In the genomic region with DNA sequence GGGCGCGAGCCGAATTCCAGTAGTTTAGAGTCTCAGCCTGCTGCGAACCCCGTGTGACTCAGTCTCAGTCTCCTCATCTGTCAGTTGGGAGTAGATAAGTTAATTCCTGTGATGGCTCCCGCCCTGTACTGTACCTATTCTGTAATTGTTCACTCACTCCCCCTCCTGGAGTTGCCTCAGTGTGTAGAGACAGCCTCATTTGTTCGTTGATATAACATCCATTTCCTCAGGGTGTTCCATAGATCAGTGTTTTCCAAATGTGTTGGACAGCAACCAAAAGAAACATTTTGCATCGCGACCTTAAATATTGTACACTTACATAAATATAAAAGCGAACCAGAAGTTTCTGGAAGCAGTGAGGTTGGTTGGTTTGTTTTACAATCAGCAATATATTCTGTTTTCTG, we compare ENCODE assay signal across 8 cellular contexts. TPM values are rescaled to one million over a fixed set of nuclear protein-coding genes. Genes with fewer than 3 reads are reported as not detected.
A peak's percentile ranks its signal among the peaks of the same experiment; 100 is the strongest.
DNase-seq lines count a peak whose midpoint lies in the region; ATAC-seq and TF ChIP-seq lines count a peak whose summit lies in the region.

No MANE protein-coding gene starts in this region.

- peak overlapping the region; percentile 100 for H3K27ac Mint-ChIP-seq in activated T-helper 1 cell treated with anti-CD3 and anti-CD28 coated beads, Interleukin-12 subunit alpha, Interleukin-12 subunit beta, Interleukin-2, Interleukin-4 antibody, amounts not matched to agents 30 ng/mL and 10 ng/mL and 1 ng/mL, durations not matched to agents 14 hours and 24 hours and 36 hours

- no peak for ATAC-seq in HG03196 (IDR thresholded peaks at IDR 0.05; ENCODE audit: unreplicated experiment)
- no peak for ATAC-seq in GM19023 (IDR thresholded peaks at IDR 0.05; ENCODE audit: unreplicated experiment)

- peaks cover 28% of the 10 kb centered on the region for H3K36me3 Mint-ChIP-seq in activated T-helper 1 cell treated with anti-CD3 and anti-CD28 coated beads, Interleukin-12 subunit alpha, Interleukin-12 subunit beta, Interleukin-2, Interleukin-4 antibody, amounts not matched to agents 30 ng/mL and 10 ng/mL and 1 ng/mL, durations not matched to agents 14 hours and 24 hours and 36 hours (ENCODE audit: low read depth)

- intact Hi-C loops in activated T-helper 1 cell treated with anti-CD3 and anti-CD28 coated beads, Interleukin-12 subunit alpha, Interleukin-12 subunit beta, Interleukin-2, Interleukin-4 antibody, amounts not matched to agents 30 ng/mL and 10 ng/mL and 1 ng/mL, durations not matched to agents 14 hours and 24 hours and 36 hours (cut with micrococcal nuclease) = loop anchor here (1.0 to 5.0 kb wide), 12 partner anchors 15 to 758 kb away; partner anchors contain the start of genes APTX, B4GALT1, BAG1 and DNAJA1
- intact Hi-C loops in stomach (cut with DNase I; ENCODE audit: low total_unique reads) = no loop called here

- WGBS in stomach, 5 donors = 5 to 15% (median 9%) methylated on average over 8 to 10 of the region's 10 CpGs

- TF ChIP-seq CTCF in stomach (IDR thresholded peaks at IDR 0.05) = no peak

- H3K4me3 ChIP-seq in iPS-15b (ENCODE audit: low read depth, low read length) = peak overlapping the region; percentile 100
- H3K4me3 ChIP-seq in stomach = peak overlapping the region; percentile 61 to 84 (median 76)

- H3K27ac ChIP-seq in stomach = peak overlapping the region; percentile 93 to 99 (median 98)

- H3K4me3 Mint-ChIP-seq in activated T-helper 1 cell treated with anti-CD3 and anti-CD28 coated beads, Interleukin-12 subunit alpha, Interleukin-12 subunit beta, Interleukin-2, Interleukin-4 antibody, amounts not matched to agents 30 ng/mL and 10 ng/mL and 1 ng/mL, durations not matched to agents 14 hours and 24 hours and 36 hours = peak overlapping the region; percentile 93

- H3K9ac ChIP-seq in iPS-15b (ENCODE audit: low read depth, low read length) = peak overlapping the region; percentile 95

- H3K9me3 ChIP-seq in iPS-15b (ENCODE audit: control insufficient read depth, insufficient read depth, low read length) (no peaks in the 10 kb centered on the region), stomach (no peaks in the 10 kb centered on the region)

- no peak for TF ChIP-seq EP300 in stomach (IDR thresholded peaks at IDR 0.05)

- DNase-seq in stimulated activated CD4-positive, alpha-beta T cell treated with anti-CD3 and anti-CD28 coated beads, Interleukin-2, amount 100 ng/mL, for 4 hours (ENCODE audit: low read depth) = peak; percentile 68
- DNase-seq in stimulated activated CD4-positive, alpha-beta T cell treated with anti-CD3 and anti-CD28 coated beads, Interleukin-1b, Interleukin-23, amount 100 ng/mL, for 48 hours = no peak
- no peak for DNase-seq in activated T-helper 1 cell treated with anti-CD3 and anti-CD28 coated beads, Interleukin-12 subunit alpha, Interleukin-12 subunit beta, Interleukin-2, Interleukin-4 antibody, amounts not matched to agents 30 ng/mL and 10 ng/mL and 1 ng/mL, durations not matched to agents 14 hours and 24 hours and 36 hours (ENCODE audit: low spot score)
- DNase-seq in stomach (no peak), NCI-H524 (lab: John Stamatoyannopoulos, UW) (no peak)

- no peaks in the 10 kb centered on the region for H3K9me3 Mint-ChIP-seq in activated T-helper 1 cell treated with anti-CD3 and anti-CD28 coated beads, Interleukin-12 subunit alpha, Interleukin-12 subunit beta, Interleukin-2, Interleukin-4 antibody, amounts not matched to agents 30 ng/mL and 10 ng/mL and 1 ng/mL, durations not matched to agents 14 hours and 24 hours and 36 hours

- H3K27me3 ChIP-seq in iPS-15b (ENCODE audit: control insufficient read depth, insufficient read depth, low read length) (no peaks in the 10 kb centered on the region), stomach (no peaks in the 10 kb centered on the region)

- TF ChIP-seq POLR2A in stomach (IDR thresholded peaks at IDR 0.05) = no peak

- no peaks in the 10 kb centered on the region for H3K27me3 Mint-ChIP-seq in activated T-helper 1 cell treated with anti-CD3 and anti-CD28 coated beads, Interleukin-12 subunit alpha, Interleukin-12 subunit beta, Interleukin-2, Interleukin-4 antibody, amounts not matched to agents 30 ng/mL and 10 ng/mL and 1 ng/mL, durations not matched to agents 14 hours and 24 hours and 36 hours (ENCODE audit: insufficient read depth)

- H3K4me1 ChIP-seq in iPS-15b (ENCODE audit: control insufficient read depth, insufficient read depth, low read length) (no peaks in the 10 kb centered on the region), stomach (peaks cover 32 to 81% (median 65%) of the 10 kb centered on the region in 4 donors)

- peaks cover 59% of the 10 kb centered on the region for H3K4me1 Mint-ChIP-seq in activated T-helper 1 cell treated with anti-CD3 and anti-CD28 coated beads, Interleukin-12 subunit alpha, Interleukin-12 subunit beta, Interleukin-2, Interleukin-4 antibody, amounts not matched to agents 30 ng/mL and 10 ng/mL and 1 ng/mL, durations not matched to agents 14 hours and 24 hours and 36 hours (ENCODE audit: low read depth)

- H3K36me3 ChIP-seq in iPS-15b (ENCODE audit: control insufficient read depth, insufficient read depth, low read length) (peaks cover 4% of the 10 kb centered on the region), stomach (peaks cover 6 to 41% (median 34%) of the 10 kb centered on the region in 4 donors)

RNA-seq across cellular contexts. Expression of gene NFX1, which starts 0.7 kb away (rescaled TPM):
- total RNA-seq in activated T-helper 1 cell treated with anti-CD3 and anti-CD28 coated beads, Interleukin-12 subunit alpha, Interleukin-12 subunit beta, Interleukin-2, Interleukin-4 antibody, amounts not matched to agents 30 ng/mL and 10 ng/mL and 1 ng/mL, durations not matched to agents 14 hours and 24 hours and 36 hours = 36.2 and 37.6 TPM in 2 replicates
- 10 to 100 TPM; 20.3 to 46.9 (median 36.4) TPM for total RNA-seq in stomach
- polyA plus RNA-seq in stomach = 10 to 100 TPM; 11.3 to 19.9 (median 13.3) TPM

RNA-seq across cellular contexts. Expression of gene CHMP5, which starts 26.1 kb away (rescaled TPM):
- 70.7 and 76.7 TPM in 2 replicates for total RNA-seq in activated T-helper 1 cell treated with anti-CD3 and anti-CD28 coated beads, Interleukin-12 subunit alpha, Interleukin-12 subunit beta, Interleukin-2, Interleukin-4 antibody, amounts not matched to agents 30 ng/mL and 10 ng/mL and 1 ng/mL, durations not matched to agents 14 hours and 24 hours and 36 hours
- total RNA-seq in stomach = 100 to 1,000 TPM in 1 of 5 donors, 10 to 100 TPM in 3, 1 to 10 TPM in 1; 9.8 to 129 (median 23.5) TPM
- polyA plus RNA-seq in stomach = 100 to 1,000 TPM in 1 of 3 donors, 10 to 100 TPM in 2; 50.7 to 164 (median 77.9) TPM

RNA-seq across cellular contexts. Expression of gene BAG1, which starts 26.5 kb away (rescaled TPM):
- total RNA-seq in activated T-helper 1 cell treated with anti-CD3 and anti-CD28 coated beads, Interleukin-12 subunit alpha, Interleukin-12 subunit beta, Interleukin-2, Interleukin-4 antibody, amounts not matched to agents 30 ng/mL and 10 ng/mL and 1 ng/mL, durations not matched to agents 14 hours and 24 hours and 36 hours = 75.0 and 78.2 TPM in 2 replicates
- 100 to 1,000 TPM in 3 of 5 donors, 10 to 100 TPM in 1, 1 to 10 TPM in 1; 2.3 to 461 (median 138) TPM for total RNA-seq in stomach
- polyA plus RNA-seq in stomach = 100 to 1,000 TPM; 112 to 229 (median 125) TPM

RNA-seq across cellular contexts. Expression of gene SPINK4, which starts 51.0 kb away (rescaled TPM):
- total RNA-seq in activated T-helper 1 cell treated with anti-CD3 and anti-CD28 coated beads, Interleukin-12 subunit alpha, Interleukin-12 subunit beta, Interleukin-2, Interleukin-4 antibody, amounts not matched to agents 30 ng/mL and 10 ng/mL and 1 ng/mL, durations not matched to agents 14 hours and 24 hours and 36 hours = not detected in 2 replicates
- 10 to 100 TPM in 1 of 5 donors, not detected in 4; 29.5 TPM for total RNA-seq in stomach
- polyA plus RNA-seq in stomach = 10 to 100 TPM in 1 of 3 donors, 1 to 10 TPM in 1, not detected in 1; 2.1 to 19.1 TPM
